Comparison of ENCODE assay signal across 17 cellular contexts in the genomic region with DNA sequence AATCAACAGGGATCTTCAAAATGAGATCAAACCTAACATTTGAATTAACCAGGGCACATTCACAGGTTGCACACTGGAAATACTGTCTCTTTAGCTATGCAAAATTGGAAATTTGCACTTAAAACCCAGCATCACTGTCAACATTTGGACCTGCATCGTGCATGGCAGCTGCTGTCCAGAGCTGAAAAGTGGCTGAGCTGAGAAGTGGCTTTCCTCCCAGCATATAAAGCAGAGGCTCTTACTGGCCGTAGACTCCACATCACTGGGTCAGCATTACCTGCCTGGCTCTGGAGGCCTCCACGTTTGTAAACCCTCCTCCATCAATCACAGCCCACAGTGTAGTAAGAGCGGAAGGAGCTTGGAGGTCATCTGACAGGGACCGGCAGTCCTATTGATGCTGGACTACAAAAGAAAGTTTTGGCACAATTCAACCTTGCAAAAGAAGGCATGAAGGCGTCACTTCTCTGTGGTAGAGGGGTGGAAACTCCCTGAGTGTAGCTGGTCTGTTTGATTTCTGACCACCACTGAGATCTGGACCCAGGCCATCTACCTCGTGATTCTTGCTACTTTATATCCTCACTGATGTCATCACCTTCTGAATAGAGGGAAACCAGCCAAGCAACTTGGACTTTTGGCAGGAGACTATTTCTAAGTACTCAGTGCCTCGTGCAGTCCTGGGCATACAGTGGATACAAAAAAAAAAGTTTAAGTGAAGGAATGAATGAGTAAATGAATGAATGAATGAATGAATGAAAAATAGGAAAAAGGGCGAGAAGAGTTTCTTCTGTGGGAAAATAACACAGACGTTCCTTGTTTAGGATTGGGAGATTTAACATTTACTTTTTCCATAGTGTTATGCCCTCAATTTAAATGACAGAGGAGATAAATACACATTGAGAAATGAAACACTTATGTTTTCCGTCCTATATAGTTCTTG. TPM values are rescaled to one million over a fixed set of nuclear protein-coding genes. Genes with fewer than 3 reads are reported as not detected.
DNase-seq lines count a peak whose midpoint lies in the region; ATAC-seq, FAIRE-seq and TF ChIP-seq lines count a peak whose summit lies in the region.
"Had no signal": no experiment of that assay in that cellular context is flagged by ENCODE, and none has a peak within 500 bp of the region (broad histone marks: within the 10 kb centered on the region; RNA-seq: fewer than 3 reads in every experiment).

No MANE protein-coding gene starts in this region.

- no peaks in the 10 kb centered on the region for H3K4me1 ChIP-seq in fibroblast of lung (ENCODE audit: control insufficient read depth, extremely low read depth, insufficient read depth, low read length)
- no peaks in the 10 kb centered on the region for H3K4me1 ChIP-seq in prostate gland (replicated peaks)
- H3K4me1 ChIP-seq: gastrocnemius medialis had no signal

- H3K27me3 ChIP-seq in fibroblast of lung (ENCODE audit: control insufficient read depth, insufficient read depth, low read length) (no peaks in the 10 kb centered on the region), prostate gland (replicated peaks; ENCODE audit: insufficient read depth) (no peaks in the 10 kb centered on the region)
- H3K27me3 ChIP-seq: gastrocnemius medialis had no signal

- H3K9me3 ChIP-seq in fibroblast of lung (ENCODE audit: control insufficient read depth, insufficient read depth, low read depth, low read length), result no peaks in the 10 kb centered on the region
- H3K9me3 ChIP-seq in prostate gland, result no peaks in the 10 kb centered on the region
- H3K9me3 ChIP-seq: gastrocnemius medialis had no signal

- H3K4me2 ChIP-seq in fibroblast of lung (ENCODE audit: extremely low read depth, insufficient read depth, low read length), result no peak overlapping the region

- WGBS in prostate gland, result 47% methylated on average over 11 of the region's 11 CpGs

- no peak for DNase-seq in H54 (ENCODE audit: insufficient read length, low spot score)
- peak; percentile 91 for DNase-seq in RCC 7860 (ENCODE audit: low spot score)
- peak; percentile 47 to 95 for DNase-seq in fibroblast of lung (ENCODE audit: low read depth in 2 of 2)
- peak; percentile 48 for DNase-seq in prostate gland (ENCODE audit: low spot score)
- no peak for DNase-seq in AML-193 (lab: John Stamatoyannopoulos, UW)
- DNase-seq in NAMALWA (ENCODE audit: low spot score), result no peak
- no peak for DNase-seq in stimulated activated CD4-positive, alpha-beta T cell treated with anti-CD3 and anti-CD28 coated beads, Interleukin-4, amount 100 ng/mL, for 24 hours
- DNase-seq: activated CD4-positive, alpha-beta T cell treated with anti-CD3 and anti-CD28 coated beads, Interleukin-2, amount 50 U/mL, for 1 hour; activated gamma-delta T cell; CD8-positive, alpha-beta memory T cell; gastrocnemius medialis; NCI-H1105; stimulated activated CD4-positive, alpha-beta T cell treated with anti-CD3 and anti-CD28 coated beads, Interleukin-2, amount 100 ng/mL, for 48 hours; stimulated activated naive CD4-positive, alpha-beta T cell; T-cell had no signal

- peak; percentile 97 for FAIRE-seq in H54 (lab: Jason Lieb, UNC)
- FAIRE-seq in RCC 7860 (lab: Jason Lieb, UNC), result peak; percentile 97
- FAIRE-seq: colon had no signal

- H3K4me3 ChIP-seq in fibroblast of lung (replicated peaks in 1 of 4; ENCODE audit: control extremely low read depth in 1 of 4, insufficient read depth in 1 of 4, low read depth in 3 of 4, low read length in 4 of 4), result no peak overlapping the region
- no peak overlapping the region for H3K4me3 ChIP-seq in prostate gland
- H3K4me3 ChIP-seq: gastrocnemius medialis had no signal

- no peak for ATAC-seq in GM21515 (IDR thresholded peaks at IDR 0.05; ENCODE audit: unreplicated experiment)
- ATAC-seq: gastrocnemius medialis, T-cell had no signal

- no peaks in the 10 kb centered on the region for H3K79me2 ChIP-seq in fibroblast of lung (ENCODE audit: control insufficient read depth, insufficient read depth, low read length)

- intact Hi-C loops in prostate gland (cut with DNase I), result no loop called here

- H3K36me3 ChIP-seq in fibroblast of lung (ENCODE audit: control insufficient read depth, insufficient read depth, low read length) (no peaks in the 10 kb centered on the region), prostate gland (no peaks in the 10 kb centered on the region)
- H3K36me3 ChIP-seq: gastrocnemius medialis had no signal

- no peak for TF ChIP-seq POLR2A in H54 (IDR thresholded peaks at IDR 0.05; ENCODE audit: low read depth, low read length)
- no peak for TF ChIP-seq POLR2A in prostate gland (IDR thresholded peaks at IDR 0.05)

- no peak overlapping the region for H2AFZ ChIP-seq in fibroblast of lung (ENCODE audit: low read length)

- no peak overlapping the region for H3K27ac ChIP-seq in fibroblast of lung (ENCODE audit: insufficient read depth, low read length)
- H3K27ac ChIP-seq in prostate gland, result no peak overlapping the region
- H3K27ac ChIP-seq: gastrocnemius medialis had no signal

- no peak for TF ChIP-seq CTCF in fibroblast of lung (conservative IDR thresholded peaks at IDR 0.05 in 1 of 2, IDR thresholded peaks at IDR 0.05 in 1 of 2; ENCODE audit: low read depth in 1 of 2, low read length in 2 of 2)
- TF ChIP-seq CTCF in prostate gland (IDR thresholded peaks at IDR 0.05), result no peak

- H4K20me1 ChIP-seq in fibroblast of lung (ENCODE audit: control insufficient read depth, extremely low read depth, insufficient read depth, low read length), result no peaks in the 10 kb centered on the region

- no peak overlapping the region for H3K9ac ChIP-seq in fibroblast of lung (ENCODE audit: insufficient read depth, low read length)

RNA-seq across cellular contexts. Expression of a gene that starts 14.8 kb away (rescaled TPM):
- total RNA-seq in fibroblast of lung (0.51 and 1.2 TPM in 2 replicates), prostate gland (100 to 1,000 TPM in 1 of 2 donors, 10 to 100 TPM in 1; 36.4 to 125 TPM)
- 0.28 TPM in 2 replicates for polyA plus RNA-seq in fibroblast of lung
- polyA plus RNA-seq in fibroblast of lung (2012), result 0.26 and 0.27 TPM in 2 replicates
- 0.04 and 0.78 TPM in 2 replicates for polyA minus RNA-seq in fibroblast of lung (ENCODE audit: low replicate concordance)
- total RNA-seq: CD8-positive, alpha-beta memory T cell had no signal
- polyA plus RNA-seq: CD8-positive, alpha-beta memory T cell had no signal

Comparison
In these comparisons a context has a peak if more than half of its experiments do, and no peak if none do; other contexts are left out.
1. DNase-seq: peak in RCC 7860 (single experiment), fibroblast of lung (2 of 2) and prostate gland (single experiment); none in H54 (single experiment), AML-193 (0 of 2), NAMALWA (single experiment) and stimulated activated CD4-positive, alpha-beta T cell treated with anti-CD3 and anti-CD28 coated beads, Interleukin-4, amount 100 ng/mL, for 24 hours (single experiment).
2. RNA of a gene that starts 14.8 kb away (total RNA-seq): 36.4 to 125 TPM in prostate gland; 0.51 to 1.2 TPM in fibroblast of lung; every median in the first group is over 10 times any median in the second.